Comparison of ENCODE assay signal across 24 cellular contexts in the genomic region with DNA sequence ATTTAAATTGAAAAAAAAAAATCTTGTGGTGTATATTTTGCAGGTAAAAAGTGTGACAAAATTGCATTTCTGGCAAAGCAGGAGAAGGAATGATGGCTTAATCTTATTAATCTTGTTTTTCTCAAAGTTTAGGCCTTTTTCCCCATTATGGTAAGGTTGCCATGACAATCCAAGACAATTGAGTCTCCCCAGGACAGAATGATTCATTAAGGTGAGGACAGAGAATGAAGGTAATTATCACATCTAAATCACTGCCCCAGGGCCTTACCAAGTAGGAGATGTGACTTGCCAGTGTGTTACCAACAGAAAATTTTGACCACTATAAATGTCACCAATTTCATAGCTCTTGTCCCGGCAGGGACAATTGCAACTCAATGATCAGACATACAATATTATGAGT.
"Had no signal": no experiment of that assay in that cellular context is flagged by ENCODE, and none has a peak within 500 bp of the region (broad histone marks: within the 10 kb centered on the region; RNA-seq: fewer than 3 reads in every experiment).

No MANE protein-coding gene starts in this region.

- H3K36me3 ChIP-seq: colonic mucosa, esophagus muscularis mucosa, gastroesophageal sphincter, heart left ventricle, left ventricle myocardium inferior, lower lobe of right lung had no signal

- H3K4me2 ChIP-seq: hepatocyte had no signal

- H3K4me3 ChIP-seq: colonic mucosa, esophagus muscularis mucosa, gastroesophageal sphincter, heart left ventricle, hepatocyte, left ventricle myocardium inferior, lower lobe of right lung had no signal

- H3K79me2 ChIP-seq: hepatocyte had no signal

- H3K27ac ChIP-seq: colonic mucosa, esophagus muscularis mucosa, foreskin keratinocyte, gastroesophageal sphincter, heart left ventricle, hepatocyte, left ventricle myocardium inferior, lower lobe of right lung had no signal

- H3K4me1 ChIP-seq: colonic mucosa, esophagus muscularis mucosa, gastroesophageal sphincter, heart left ventricle, left ventricle myocardium inferior, lower lobe of right lung had no signal

- FAIRE-seq: endometrium, frontal cortex, kidney had no signal

- H3K9me3 ChIP-seq: colonic mucosa, esophagus muscularis mucosa, gastroesophageal sphincter, heart left ventricle, lower lobe of right lung had no signal

- H2AFZ ChIP-seq: hepatocyte had no signal

- ATAC-seq: effector memory CD8-positive, alpha-beta T cell; foreskin keratinocyte; gastroesophageal sphincter; heart left ventricle; left colon; left lobe of liver; lower lobe of right lung had no signal

- H3K27me3 ChIP-seq: colonic mucosa, foreskin keratinocyte, gastroesophageal sphincter, hepatocyte had no signal

- DNase-seq: colonic mucosa; cortex of kidney; effector CD8-positive, alpha-beta T cell; effector memory CD8-positive, alpha-beta T cell; endodermal cell; foreskin keratinocyte; heart left ventricle; hypothalamus; immature natural killer cell; islet precursor cell; kidney; kidney glomerular epithelial cell; left colon; left ventricle myocardium inferior; lower lobe of right lung; mesenchymal stem cell; midbrain; naive B cell had no signal
